24 cellular contexts compared by ENCODE assay signal in the genomic region with DNA sequence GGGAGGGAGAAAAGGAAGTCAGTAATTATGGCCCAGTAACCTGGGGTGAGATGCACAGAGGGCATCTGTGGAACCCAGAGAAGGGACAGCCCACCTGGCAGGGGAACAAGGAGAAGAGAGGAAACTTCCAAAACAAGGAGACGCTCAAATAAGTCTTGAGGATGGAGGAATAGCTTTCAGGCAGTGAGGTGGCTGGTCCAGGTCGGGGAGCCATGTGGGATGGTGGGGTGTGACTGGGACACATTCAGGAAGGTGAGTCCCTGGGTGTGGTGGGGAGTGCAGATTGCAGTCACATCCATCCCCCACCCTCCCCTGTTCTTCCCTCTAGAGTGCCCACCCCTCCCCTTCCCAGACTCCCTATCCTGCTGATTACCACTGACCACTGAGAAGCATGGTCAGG.
"Had no signal": no experiment of that assay in that cellular context is flagged by ENCODE, and none has a peak within 500 bp of the region (broad histone marks: within the 10 kb centered on the region; RNA-seq: fewer than 3 reads in every experiment).

No MANE protein-coding gene starts in this region.

- DNase-seq: activated CD4-positive, alpha-beta memory T cell treated with anti-CD3 and anti-CD28 coated beads for 36 hours; activated CD4-positive, alpha-beta T cell treated with anti-CD3 and anti-CD28 coated beads for 36 hours; activated CD4-positive, alpha-beta T cell treated with anti-CD3 and anti-CD28 coated beads, Interleukin-2, amount 10 ng/mL, durations not matched to agents 24 days and 14 days; activated CD4-positive, CD25-positive, alpha-beta regulatory T cell; activated CD4-positive, CD25-positive, alpha-beta regulatory T cell treated with anti-CD3 and anti-CD28 coated beads, Interleukin-2, amount 50 U/mL, for 72 hours; activated CD8-positive, alpha-beta memory T cell treated with anti-CD3 and anti-CD28 coated beads, Interleukin-2, amount 10 ng/mL, durations not matched to agents 7 days and 5 days; activated CD8-positive, alpha-beta memory T cell treated with anti-CD3 and anti-CD28 coated beads, Interleukin-2, amount 50 U/mL, for 4 hours; activated CD8-positive, alpha-beta T cell treated with anti-CD3 and anti-CD28 coated beads, Interleukin-2, amount 10 ng/mL, durations not matched to agents 7 days and 5 days; activated gamma-delta T cell treated with Interleukin-2 at 50 U/mL for 16 hours; activated naive CD4-positive, alpha-beta T cell treated with anti-CD3 and anti-CD28 coated beads, Interleukin-2, amount 50 U/mL, for 16 hours; activated naive CD4-positive, alpha-beta T cell treated with Interleukin-2 at 50 U/mL for 16 hours; activated T-cell treated with anti-CD3 and anti-CD28 coated beads, Interleukin-2, amount 50 U/mL, for 1 hour; activated T-cell treated with anti-CD3 and anti-CD28 coated beads, Interleukin-2, amount 50 U/mL, for 48 hours; amniotic stem cell; anterior cingulate cortex; body of pancreas; central memory CD4-positive, alpha-beta T cell; cerebellar nuclear complex; colonic mucosa; effector CD8-positive, alpha-beta T cell; esophagus squamous epithelium; foreskin melanocyte had no signal

- ATAC-seq: activated CD4-positive, alpha-beta T cell treated with anti-CD3 and anti-CD28 coated beads for 36 hours; activated CD8-positive, alpha-beta memory T cell treated with anti-CD3 and anti-CD28 coated beads, Interleukin-2, amount 10 ng/mL, durations not matched to agents 7 days and 5 days; activated CD8-positive, alpha-beta T cell treated with anti-CD3 and anti-CD28 coated beads, Interleukin-2, amount 10 ng/mL, durations not matched to agents 7 days and 5 days; body of pancreas; gastroesophageal sphincter had no signal

- H3K36me3 ChIP-seq: colonic mucosa, esophagus squamous epithelium, gastroesophageal sphincter had no signal

- H3K9me3 ChIP-seq: body of pancreas, colonic mucosa, esophagus squamous epithelium had no signal

- H3K4me1 ChIP-seq: body of pancreas, colonic mucosa, esophagus squamous epithelium, gastroesophageal sphincter had no signal

- H3K27ac ChIP-seq: body of pancreas, colonic mucosa, epithelial cell of prostate, esophagus squamous epithelium, gastroesophageal sphincter had no signal

- H3K4me3 ChIP-seq: body of pancreas, colonic mucosa, esophagus squamous epithelium, gastroesophageal sphincter had no signal

- H3K27me3 ChIP-seq: body of pancreas, colonic mucosa, esophagus squamous epithelium had no signal
